1 cellular context compared by ENCODE assay signal in the genomic region with DNA sequence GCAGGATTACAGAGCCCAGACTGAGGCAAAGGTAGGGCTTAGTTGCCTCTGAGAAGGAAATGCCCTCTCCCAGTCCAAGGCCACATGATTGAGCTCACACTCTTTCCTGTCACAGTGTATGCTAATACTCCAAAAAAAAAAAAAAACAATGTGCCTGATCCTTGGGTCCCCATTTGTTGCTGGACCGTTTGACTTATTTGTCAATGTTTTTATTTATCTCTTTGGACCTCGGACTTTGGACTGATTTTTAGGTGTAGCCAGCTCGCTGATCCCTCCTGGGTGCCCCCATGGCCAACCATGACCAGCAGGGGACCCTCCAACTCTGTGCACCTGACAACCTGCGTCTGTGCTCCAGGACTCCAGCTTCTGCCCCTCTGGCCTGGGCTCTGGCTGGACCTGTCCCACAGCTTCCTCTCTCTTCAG.
TF ChIP-seq lines count a peak whose summit lies in the region.

No MANE protein-coding gene starts in this region.

TF ChIP-seq in HepG2, 621 proteins besides CTCF, POLR2A, EP300 and RAD21 (continued from another document and continues in another):
- no peak for TF ChIP-seq HNF1A (IDR thresholded peaks at IDR 0.05; ENCODE audit: low read depth)
- TF ChIP-seq HNF1A (CRISPR knock-in tag; IDR thresholded peaks at IDR 0.05; ENCODE audit: borderline replicate concordance), result no peak
- peak; percentile 90 for TF ChIP-seq ARID3A (IDR thresholded peaks at IDR 0.05; ENCODE audit: low read depth, low read length)
- 0 out of 2 replicates have a peak, but pooled peaks have one; percentile 26 for TF ChIP-seq BHLHE40 (IDR thresholded peaks at IDR 0.05; ENCODE audit: low read length)
- peak; percentile 56; the same call in 1 of the 2 replicates for TF ChIP-seq ZBTB25 (CRISPR knock-in tag; IDR thresholded peaks at IDR 0.05)
- TF ChIP-seq TCF7L2 (IDR thresholded peaks at IDR 0.05; ENCODE audit: low read depth, low read length), result no peak
- TF ChIP-seq SP5 (CRISPR knock-in tag; IDR thresholded peaks at IDR 0.05; ENCODE audit: borderline replicate concordance, low read depth), result 0 out of 2 replicates have a peak, but pooled peaks have one; percentile 11
- no peak for TF ChIP-seq ZNF75D (CRISPR knock-in tag; IDR thresholded peaks at IDR 0.05; ENCODE audit: borderline replicate concordance)
- no peak for TF ChIP-seq MTA3 (CRISPR knock-in tag; IDR thresholded peaks at IDR 0.05)
- TF ChIP-seq TBX2 (CRISPR knock-in tag; IDR thresholded peaks at IDR 0.05; ENCODE audit: borderline replicate concordance), result peak; percentile 37; the same call in 1 of the 2 replicates
- TF ChIP-seq, protein P1, sequence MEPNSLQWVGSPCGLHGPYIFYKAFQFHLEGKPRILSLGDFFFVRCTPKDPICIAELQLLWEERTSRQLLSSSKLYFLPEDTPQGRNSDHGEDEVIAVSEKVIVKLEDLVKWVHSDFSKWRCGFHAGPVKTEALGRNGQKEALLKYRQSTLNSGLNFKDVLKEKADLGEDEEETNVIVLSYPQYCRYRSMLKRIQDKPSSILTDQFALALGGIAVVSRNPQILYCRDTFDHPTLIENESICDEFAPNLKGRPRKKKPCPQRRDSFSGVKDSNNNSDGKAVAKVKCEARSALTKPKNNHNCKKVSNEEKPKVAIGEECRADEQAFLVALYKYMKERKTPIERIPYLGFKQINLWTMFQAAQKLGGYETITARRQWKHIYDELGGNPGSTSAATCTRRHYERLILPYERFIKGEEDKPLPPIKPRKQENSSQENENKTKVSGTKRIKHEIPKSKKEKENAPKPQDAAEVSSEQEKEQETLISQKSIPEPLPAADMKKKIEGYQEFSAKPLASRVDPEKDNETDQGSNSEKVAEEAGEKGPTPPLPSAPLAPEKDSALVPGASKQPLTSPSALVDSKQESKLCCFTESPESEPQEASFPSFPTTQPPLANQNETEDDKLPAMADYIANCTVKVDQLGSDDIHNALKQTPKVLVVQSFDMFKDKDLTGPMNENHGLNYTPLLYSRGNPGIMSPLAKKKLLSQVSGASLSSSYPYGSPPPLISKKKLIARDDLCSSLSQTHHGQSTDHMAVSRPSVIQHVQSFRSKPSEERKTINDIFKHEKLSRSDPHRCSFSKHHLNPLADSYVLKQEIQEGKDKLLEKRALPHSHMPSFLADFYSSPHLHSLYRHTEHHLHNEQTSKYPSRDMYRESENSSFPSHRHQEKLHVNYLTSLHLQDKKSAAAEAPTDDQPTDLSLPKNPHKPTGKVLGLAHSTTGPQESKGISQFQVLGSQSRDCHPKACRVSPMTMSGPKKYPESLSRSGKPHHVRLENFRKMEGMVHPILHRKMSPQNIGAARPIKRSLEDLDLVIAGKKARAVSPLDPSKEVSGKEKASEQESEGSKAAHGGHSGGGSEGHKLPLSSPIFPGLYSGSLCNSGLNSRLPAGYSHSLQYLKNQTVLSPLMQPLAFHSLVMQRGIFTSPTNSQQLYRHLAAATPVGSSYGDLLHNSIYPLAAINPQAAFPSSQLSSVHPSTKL (CRISPR knock-in tag; IDR thresholded peaks at IDR 0.05), result peak; percentile 70
- peak; percentile 68; the same call in 1 of the 2 replicates for TF ChIP-seq ZNF501 (CRISPR knock-in tag; IDR thresholded peaks at IDR 0.05)
- no peak for TF ChIP-seq TOE1 (CRISPR knock-in tag; IDR thresholded peaks at IDR 0.05)
- TF ChIP-seq NFAT5 (CRISPR knock-in tag; IDR thresholded peaks at IDR 0.05), result no peak
- TF ChIP-seq SRF (IDR thresholded peaks at IDR 0.05; ENCODE audit: low read depth, low read length), result no peak
- 0 out of 2 replicates have a peak, but pooled peaks have one; percentile 21 for TF ChIP-seq AHDC1 (CRISPR knock-in tag; IDR thresholded peaks at IDR 0.05; ENCODE audit: borderline replicate concordance)
- TF ChIP-seq, protein P2, sequence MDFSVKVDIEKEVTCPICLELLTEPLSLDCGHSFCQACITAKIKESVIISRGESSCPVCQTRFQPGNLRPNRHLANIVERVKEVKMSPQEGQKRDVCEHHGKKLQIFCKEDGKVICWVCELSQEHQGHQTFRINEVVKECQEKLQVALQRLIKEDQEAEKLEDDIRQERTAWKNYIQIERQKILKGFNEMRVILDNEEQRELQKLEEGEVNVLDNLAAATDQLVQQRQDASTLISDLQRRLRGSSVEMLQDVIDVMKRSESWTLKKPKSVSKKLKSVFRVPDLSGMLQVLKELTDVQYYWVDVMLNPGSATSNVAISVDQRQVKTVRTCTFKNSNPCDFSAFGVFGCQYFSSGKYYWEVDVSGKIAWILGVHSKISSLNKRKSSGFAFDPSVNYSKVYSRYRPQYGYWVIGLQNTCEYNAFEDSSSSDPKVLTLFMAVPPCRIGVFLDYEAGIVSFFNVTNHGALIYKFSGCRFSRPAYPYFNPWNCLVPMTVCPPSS (IDR thresholded peaks at IDR 0.05), result no peak
- TF ChIP-seq, protein P3, sequence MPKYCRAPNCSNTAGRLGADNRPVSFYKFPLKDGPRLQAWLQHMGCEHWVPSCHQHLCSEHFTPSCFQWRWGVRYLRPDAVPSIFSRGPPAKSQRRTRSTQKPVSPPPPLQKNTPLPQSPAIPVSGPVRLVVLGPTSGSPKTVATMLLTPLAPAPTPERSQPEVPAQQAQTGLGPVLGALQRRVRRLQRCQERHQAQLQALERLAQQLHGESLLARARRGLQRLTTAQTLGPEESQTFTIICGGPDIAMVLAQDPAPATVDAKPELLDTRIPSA (CRISPR knock-in tag; IDR thresholded peaks at IDR 0.05; ENCODE audit: borderline replicate concordance), result no peak
- TF ChIP-seq MAFG (CRISPR knock-in tag; IDR thresholded peaks at IDR 0.05), result no peak
- no peak for TF ChIP-seq NFKBIZ (CRISPR knock-in tag; IDR thresholded peaks at IDR 0.05)
- TF ChIP-seq ZKSCAN1 (IDR thresholded peaks at IDR 0.05; ENCODE audit: low read length), result no peak
- peak; percentile 73; the same call in 1 of the 2 replicates for TF ChIP-seq ZNF614 (CRISPR knock-in tag; IDR thresholded peaks at IDR 0.05; ENCODE audit: borderline replicate concordance)
- TF ChIP-seq PHF8 (CRISPR knock-in tag; IDR thresholded peaks at IDR 0.05), result no peak
- TF ChIP-seq RARA (CRISPR knock-in tag; IDR thresholded peaks at IDR 0.05), result peak; percentile 79
- no peak for TF ChIP-seq NFIC (IDR thresholded peaks at IDR 0.05; ENCODE audit: low read length)
- TF ChIP-seq ZNF274 (CRISPR knock-in tag; IDR thresholded peaks at IDR 0.05), result no peak
- TF ChIP-seq ZNF567 (CRISPR knock-in tag; IDR thresholded peaks at IDR 0.05; ENCODE audit: borderline replicate concordance), result no peak
- TF ChIP-seq ZNF709 (CRISPR knock-in tag; IDR thresholded peaks at IDR 0.05), result no peak
